Comparison of ENCODE assay signal across 27 cellular contexts in genomic region chrX:154357205-154357604, GRCh38. TPM values are rescaled to one million over a fixed set of nuclear protein-coding genes. Genes with fewer than 3 reads are reported as not detected.
DNase-seq lines count a peak whose midpoint lies in the region; ATAC-seq and TF ChIP-seq lines count a peak whose summit lies in the region.
"Had no signal": no experiment of that assay in that cellular context is flagged by ENCODE, and none has a peak within 500 bp of the region (broad histone marks: within the 10 kb centered on the region; RNA-seq: fewer than 3 reads in every experiment).

No MANE protein-coding gene starts in this region.

- no peaks in the 10 kb centered on the region for H3K79me2 ChIP-seq in neural progenitor cell (ENCODE audit: low read depth)

- no peak for TF ChIP-seq POLR2A in sigmoid colon (IDR thresholded peaks at IDR 0.05)

- POLR2A ChIA-PET in activated CD4-positive, alpha-beta T cell treated with anti-CD3 and anti-CD28 coated beads for 36 hours (lab: Charles Lee): no interaction called here
- POLR2A ChIA-PET in CD8-positive, alpha-beta T cell (lab: Charles Lee): interaction anchor here (1.2 kb wide), 2 partner anchors 11 to 13 kb away, joined by 4 read pairs; no protein-coding TSS in a partner anchor

- H3K4me3 Mint-ChIP-seq in activated CD4-positive, alpha-beta T cell treated with anti-CD3 and anti-CD28 coated beads for 36 hours: no peak overlapping the region
- H3K4me3 Mint-ChIP-seq in CD8-positive, alpha-beta T cell: no peak overlapping the region
- peak overlapping the region; percentile 57 for H3K4me3 Mint-ChIP-seq in central memory CD8-positive, alpha-beta T cell
- H3K4me3 Mint-ChIP-seq in neural progenitor cell: no peak overlapping the region
- H3K4me3 Mint-ChIP-seq: activated CD4-positive, alpha-beta T cell treated with anti-CD3 and anti-CD28 coated beads, Interleukin-2, amount 10 ng/mL, durations not matched to agents 24 days and 14 days; activated T-helper 1 cell treated with anti-CD3 and anti-CD28 coated beads, Interleukin-12 subunit alpha, Interleukin-12 subunit beta, Interleukin-2, Interleukin-4 antibody, amounts not matched to agents 30 ng/mL and 10 ng/mL and 1 ng/mL, durations not matched to agents 14 hours and 24 hours and 36 hours; memory B cell had no signal

- peak; percentile 23 for ATAC-seq in activated CD4-positive, alpha-beta T cell treated with anti-CD3 and anti-CD28 coated beads for 36 hours
- ATAC-seq in CD8-positive, alpha-beta T cell: no peak
- no peak for ATAC-seq in central memory CD8-positive, alpha-beta T cell (replicated peaks; ENCODE audit: extremely low read depth, poor library complexity, severe bottlenecking)
- ATAC-seq: left cardiac atrium had no signal

- WGBS in sigmoid colon, 2 donors: 92 to 93% methylated on average over 27 of the region's 27 CpGs

- H3K27ac ChIP-seq in CD8-positive, alpha-beta T cell (ENCODE audit: low read depth, low read length): no peak overlapping the region
- H3K27ac ChIP-seq in sigmoid colon (peak overlapping the region; percentile 67 to 99 (median 98)), neural progenitor cell (no peak overlapping the region)
- H3K27ac ChIP-seq: GM23248, SK-N-MC had no signal

- no peak overlapping the region for H2AFZ ChIP-seq in neural progenitor cell (replicated peaks)
- H2AFZ ChIP-seq: GM23248 had no signal

- intact Hi-C loops in activated CD4-positive, alpha-beta T cell treated with anti-CD3 and anti-CD28 coated beads for 36 hours (cut with DNase I, micrococcal nuclease): no loop called here
- intact Hi-C loops in CD8-positive, alpha-beta T cell (cut with DNase I, micrococcal nuclease): no loop called here
- intact Hi-C loops in sigmoid colon (cut with DNase I): no loop called here

- no peaks in the 10 kb centered on the region for H3K9me3 Mint-ChIP-seq in activated CD4-positive, alpha-beta T cell treated with anti-CD3 and anti-CD28 coated beads for 36 hours (ENCODE audit: low read depth)
- no peaks in the 10 kb centered on the region for H3K9me3 Mint-ChIP-seq in CD8-positive, alpha-beta T cell
- no peaks in the 10 kb centered on the region for H3K9me3 Mint-ChIP-seq in central memory CD8-positive, alpha-beta T cell
- peaks cover 12% of the 10 kb centered on the region for H3K9me3 Mint-ChIP-seq in neural progenitor cell
- H3K9me3 Mint-ChIP-seq: activated CD4-positive, alpha-beta T cell treated with anti-CD3 and anti-CD28 coated beads, Interleukin-2, amount 10 ng/mL, durations not matched to agents 24 days and 14 days; activated T-helper 1 cell treated with anti-CD3 and anti-CD28 coated beads, Interleukin-12 subunit alpha, Interleukin-12 subunit beta, Interleukin-2, Interleukin-4 antibody, amounts not matched to agents 30 ng/mL and 10 ng/mL and 1 ng/mL, durations not matched to agents 14 hours and 24 hours and 36 hours; memory B cell had no signal

- no peak for DNase-seq in activated CD4-positive, alpha-beta T cell treated with anti-CD3 and anti-CD28 coated beads for 36 hours
- DNase-seq in activated CD4-positive, alpha-beta T cell treated with anti-CD3 and anti-CD28 coated beads for 4 hours: no peak
- no peak for DNase-seq in CD8-positive, alpha-beta T cell
- no peak for DNase-seq in central memory CD8-positive, alpha-beta T cell (ENCODE audit: low spot score in 2 of 2)
- DNase-seq in sigmoid colon (no peak), NCI-H2029 treated with DMSO at 0.1 percent for 48 hours (lab: John Stamatoyannopoulos, UW) (no peak), neural progenitor cell (ENCODE audit: low spot score) (no peak)
- no peak for DNase-seq in NK-92 treated with Interleukin-12 subunit alpha and Interleukin-12 subunit beta, amount 100 ng/mL, for 24 hours (lab: John Stamatoyannopoulos, UW)
- DNase-seq: 8988T; activated CD4-positive, alpha-beta T cell treated with anti-CD3 and anti-CD28 coated beads, Interleukin-2, amount 10 ng/mL, durations not matched to agents 24 days and 14 days; activated naive CD4-positive, alpha-beta T cell treated with anti-CD3 and anti-CD28 coated beads, Interleukin-2, amount 50 U/mL, for 16 hours; DMS53; GF-D8; GM23248; head of caudate nucleus; Karpas-422; left cardiac atrium; NCI-H1048; NCI-H1694 treated with DMSO at 0.1 percent for 48 hours; NCI-H69; T-helper 2 cell had no signal

- H3K4me1 Mint-ChIP-seq in activated CD4-positive, alpha-beta T cell treated with anti-CD3 and anti-CD28 coated beads for 36 hours: peaks cover 25% of the 10 kb centered on the region
- H3K4me1 Mint-ChIP-seq in CD8-positive, alpha-beta T cell (ENCODE audit: low read depth): peaks cover 17% of the 10 kb centered on the region
- peaks cover 11% of the 10 kb centered on the region for H3K4me1 Mint-ChIP-seq in central memory CD8-positive, alpha-beta T cell
- no peaks in the 10 kb centered on the region for H3K4me1 Mint-ChIP-seq in neural progenitor cell
- H3K4me1 Mint-ChIP-seq: memory B cell had no signal

- H3K36me3 ChIP-seq in CD8-positive, alpha-beta T cell (ENCODE audit: insufficient read depth, low read length): peaks cover 79% of the 10 kb centered on the region
- peaks cover 73 to 95% (median 82%) of the 10 kb centered on the region in 4 donors for H3K36me3 ChIP-seq in sigmoid colon
- no peaks in the 10 kb centered on the region for H3K36me3 ChIP-seq in neural progenitor cell

- no peak overlapping the region for H3K4me2 ChIP-seq in neural progenitor cell
- H3K4me2 ChIP-seq: smooth muscle cell had no signal

- CTCF ChIA-PET in activated CD4-positive, alpha-beta T cell treated with anti-CD3 and anti-CD28 coated beads for 36 hours (lab: Charles Lee): no interaction called here
- CTCF ChIA-PET in CD8-positive, alpha-beta T cell (lab: Charles Lee): no interaction called here

- no peak for TF ChIP-seq CTCF in CD8-positive, alpha-beta T cell (IDR thresholded peaks at IDR 0.05)
- no peak for TF ChIP-seq CTCF in sigmoid colon (IDR thresholded peaks at IDR 0.05)
- TF ChIP-seq CTCF in neural progenitor cell (IDR thresholded peaks at IDR 0.05): no peak

- H3F3A ChIP-seq in neural progenitor cell (ENCODE audit: low read depth): no peaks in the 10 kb centered on the region

- peaks cover 18% of the 10 kb centered on the region for H3K36me3 Mint-ChIP-seq in activated CD4-positive, alpha-beta T cell treated with anti-CD3 and anti-CD28 coated beads for 36 hours (ENCODE audit: low read depth)
- H3K36me3 Mint-ChIP-seq in CD8-positive, alpha-beta T cell: peaks cover 62% of the 10 kb centered on the region
- H3K36me3 Mint-ChIP-seq in central memory CD8-positive, alpha-beta T cell (ENCODE audit: insufficient read depth): peaks cover 80% of the 10 kb centered on the region
- H3K36me3 Mint-ChIP-seq in neural progenitor cell: peaks cover 2% of the 10 kb centered on the region

- H3K9me3 ChIP-seq in CD8-positive, alpha-beta T cell (ENCODE audit: low read length): no peaks in the 10 kb centered on the region
- H3K9me3 ChIP-seq in sigmoid colon (no peaks in the 10 kb centered on the region), neural progenitor cell (ENCODE audit: low read depth) (no peaks in the 10 kb centered on the region)
- H3K9me3 ChIP-seq: ascending aorta, thoracic aorta had no signal

- H4K20me1 ChIP-seq in neural progenitor cell (ENCODE audit: low read depth): peaks cover 46% of the 10 kb centered on the region

- TF ChIP-seq EP300 in sigmoid colon (IDR thresholded peaks at IDR 0.05): no peak

- H3K4me3 ChIP-seq in CD8-positive, alpha-beta T cell (ENCODE audit: low read depth, low read length): no peak overlapping the region
- no peak overlapping the region for H3K4me3 ChIP-seq in sigmoid colon
- H3K4me3 ChIP-seq in neural progenitor cell: no peak overlapping the region
- H3K4me3 ChIP-seq: ascending aorta, GM23248, SK-N-MC, smooth muscle cell, thoracic aorta had no signal

- H3K27me3 Mint-ChIP-seq in activated CD4-positive, alpha-beta T cell treated with anti-CD3 and anti-CD28 coated beads for 36 hours: no peaks in the 10 kb centered on the region
- H3K27me3 Mint-ChIP-seq in CD8-positive, alpha-beta T cell (ENCODE audit: low read depth): no peaks in the 10 kb centered on the region
- no peaks in the 10 kb centered on the region for H3K27me3 Mint-ChIP-seq in central memory CD8-positive, alpha-beta T cell
- peaks cover 4% of the 10 kb centered on the region for H3K27me3 Mint-ChIP-seq in neural progenitor cell (ENCODE audit: insufficient read depth, low read depth)
- H3K27me3 Mint-ChIP-seq: activated CD4-positive, alpha-beta T cell treated with anti-CD3 and anti-CD28 coated beads, Interleukin-2, amount 10 ng/mL, durations not matched to agents 24 days and 14 days; memory B cell had no signal

- H3K9ac ChIP-seq in neural progenitor cell: no peak overlapping the region
- H3K9ac ChIP-seq: GM23248 had no signal

- H3K27ac Mint-ChIP-seq in activated CD4-positive, alpha-beta T cell treated with anti-CD3 and anti-CD28 coated beads for 36 hours: no peak overlapping the region
- peak overlapping the region; percentile 57 for H3K27ac Mint-ChIP-seq in CD8-positive, alpha-beta T cell
- peak overlapping the region; percentile 87 for H3K27ac Mint-ChIP-seq in central memory CD8-positive, alpha-beta T cell (ENCODE audit: low read depth)
- no peak overlapping the region for H3K27ac Mint-ChIP-seq in neural progenitor cell
- H3K27ac Mint-ChIP-seq: activated CD4-positive, alpha-beta T cell treated with anti-CD3 and anti-CD28 coated beads, Interleukin-2, amount 10 ng/mL, durations not matched to agents 24 days and 14 days; activated T-helper 1 cell treated with anti-CD3 and anti-CD28 coated beads, Interleukin-12 subunit alpha, Interleukin-12 subunit beta, Interleukin-2, Interleukin-4 antibody, amounts not matched to agents 30 ng/mL and 10 ng/mL and 1 ng/mL, durations not matched to agents 14 hours and 24 hours and 36 hours; memory B cell had no signal

- no peaks in the 10 kb centered on the region for H3K27me3 ChIP-seq in CD8-positive, alpha-beta T cell (ENCODE audit: insufficient read depth, low read length)
- no peaks in the 10 kb centered on the region for H3K27me3 ChIP-seq in sigmoid colon
- no peaks in the 10 kb centered on the region for H3K27me3 ChIP-seq in neural progenitor cell
- H3K27me3 ChIP-seq: ascending aorta had no signal

- peaks cover 84% of the 10 kb centered on the region for H3K4me1 ChIP-seq in CD8-positive, alpha-beta T cell (ENCODE audit: insufficient read depth, low read length)
- H3K4me1 ChIP-seq in sigmoid colon (peaks cover 0 to 42% (median 17%) of the 10 kb centered on the region in 4 donors), neural progenitor cell (no peaks in the 10 kb centered on the region)

RNA-seq across cellular contexts. Expression of gene FLNA, which starts 17.2 kb away (rescaled TPM):
- 1,000 to 10,000 TPM in 1 of 2 experiments, 100 to 1,000 TPM in 1; 891 to 1,083 TPM for total RNA-seq in activated CD4-positive, alpha-beta T cell treated with anti-CD3 and anti-CD28 coated beads for 36 hours
- total RNA-seq in CD8-positive, alpha-beta T cell: 1,000 to 10,000 TPM; 1,274 to 1,333 TPM
- total RNA-seq in sigmoid colon (1,000 to 10,000 TPM; 2,494 to 9,435 (median 5,341) TPM), neural progenitor cell (ENCODE audit: low replicate concordance) (189 and 559 TPM in 2 replicates)
- polyA plus RNA-seq in sigmoid colon: 100 to 1,000 TPM in 1 of 3 donors, 10 to 100 TPM in 2; 27.0 to 442 (median 42.0) TPM

RNA-seq across cellular contexts. Expression of gene EMD, which starts 21.9 kb away (rescaled TPM):
- total RNA-seq in activated CD4-positive, alpha-beta T cell treated with anti-CD3 and anti-CD28 coated beads for 36 hours: 10 to 100 TPM; 75.9 to 89.4 TPM
- total RNA-seq in CD8-positive, alpha-beta T cell: 100 to 1,000 TPM; 176 TPM
- 10 to 100 TPM; 44.3 to 66.8 (median 48.6) TPM for total RNA-seq in sigmoid colon
- 10 to 100 TPM; 40.7 to 87.9 (median 42.6) TPM for polyA plus RNA-seq in sigmoid colon
- total RNA-seq in neural progenitor cell (ENCODE audit: low replicate concordance): 18.3 and 62.0 TPM in 2 replicates

RNA-seq across cellular contexts. Expression of gene RPL10, which starts 41.0 kb away (rescaled TPM):
- total RNA-seq in activated CD4-positive, alpha-beta T cell treated with anti-CD3 and anti-CD28 coated beads for 36 hours: 1,000 to 10,000 TPM; 1,286 to 2,705 TPM
- total RNA-seq in CD8-positive, alpha-beta T cell: 1,000 to 10,000 TPM; 6,105 to 6,263 TPM
- 1,000 to 10,000 TPM; 3,138 to 8,651 (median 6,770) TPM for total RNA-seq in sigmoid colon
- 1,000 to 10,000 TPM; 4,760 to 8,094 (median 5,003) TPM for polyA plus RNA-seq in sigmoid colon
- 4,507 and 7,403 TPM in 2 replicates for total RNA-seq in neural progenitor cell (ENCODE audit: low replicate concordance)

RNA-seq across cellular contexts. Expression of gene DNASE1L1, which starts 51.8 kb away (rescaled TPM):
- total RNA-seq in activated CD4-positive, alpha-beta T cell treated with anti-CD3 and anti-CD28 coated beads for 36 hours: 10 to 100 TPM; 12.6 to 13.4 TPM
- total RNA-seq in CD8-positive, alpha-beta T cell: 10 to 100 TPM; 19.3 to 19.7 TPM
- total RNA-seq in sigmoid colon (10 to 100 TPM; 10.9 to 21.8 (median 16.6) TPM), neural progenitor cell (ENCODE audit: low replicate concordance) (14.2 and 27.2 TPM in 2 replicates)
- polyA plus RNA-seq in sigmoid colon: 10 to 100 TPM; 15.5 to 25.7 (median 17.4) TPM

RNA-seq across cellular contexts. Expression of gene TAFAZZIN, which starts 54.1 kb away (rescaled TPM):
- 10 to 100 TPM; 43.8 to 49.0 TPM for total RNA-seq in activated CD4-positive, alpha-beta T cell treated with anti-CD3 and anti-CD28 coated beads for 36 hours
- total RNA-seq in CD8-positive, alpha-beta T cell: 10 to 100 TPM; 48.9 to 52.3 TPM
- total RNA-seq in sigmoid colon (10 to 100 TPM; 35.7 to 58.2 (median 36.6) TPM), neural progenitor cell (ENCODE audit: low replicate concordance) (19.8 and 46.5 TPM in 2 replicates)
- 10 to 100 TPM in 1 of 3 donors, 1 to 10 TPM in 2; 8.4 to 48.0 (median 9.2) TPM for polyA plus RNA-seq in sigmoid colon

Comparison
In these comparisons a context has a peak if more than half of its experiments do, and no peak if none do; other contexts are left out.
1. H3K27ac Mint-ChIP-seq: peak in CD8-positive, alpha-beta T cell (single experiment) and central memory CD8-positive, alpha-beta T cell (single experiment); none in activated CD4-positive, alpha-beta T cell treated with anti-CD3 and anti-CD28 coated beads for 36 hours (single experiment) and neural progenitor cell (single experiment).
2. H3K27ac ChIP-seq: peak in sigmoid colon (4 of 4); none in CD8-positive, alpha-beta T cell (single experiment) and neural progenitor cell (single experiment).